1 cellular context compared by ENCODE assay signal in genomic region chr13:113875829-113876228, GRCh38.
TF ChIP-seq lines count a peak whose summit lies in the region.

No MANE protein-coding gene starts in this region.

TF ChIP-seq in K562, 482 proteins besides CTCF, POLR2A, EP300 and RAD21 (continued from another document):
- TF ChIP-seq TEAD4 (IDR thresholded peaks at IDR 0.05; ENCODE audit: low read length) (0 out of 2 replicates have a peak, but pooled peaks have one; percentile 19), TEAD4 (CRISPR knock-in tag; IDR thresholded peaks at IDR 0.05; ENCODE audit: borderline replicate concordance) (no peak)
